1 cellular context compared by ENCODE assay signal in the genomic region with DNA sequence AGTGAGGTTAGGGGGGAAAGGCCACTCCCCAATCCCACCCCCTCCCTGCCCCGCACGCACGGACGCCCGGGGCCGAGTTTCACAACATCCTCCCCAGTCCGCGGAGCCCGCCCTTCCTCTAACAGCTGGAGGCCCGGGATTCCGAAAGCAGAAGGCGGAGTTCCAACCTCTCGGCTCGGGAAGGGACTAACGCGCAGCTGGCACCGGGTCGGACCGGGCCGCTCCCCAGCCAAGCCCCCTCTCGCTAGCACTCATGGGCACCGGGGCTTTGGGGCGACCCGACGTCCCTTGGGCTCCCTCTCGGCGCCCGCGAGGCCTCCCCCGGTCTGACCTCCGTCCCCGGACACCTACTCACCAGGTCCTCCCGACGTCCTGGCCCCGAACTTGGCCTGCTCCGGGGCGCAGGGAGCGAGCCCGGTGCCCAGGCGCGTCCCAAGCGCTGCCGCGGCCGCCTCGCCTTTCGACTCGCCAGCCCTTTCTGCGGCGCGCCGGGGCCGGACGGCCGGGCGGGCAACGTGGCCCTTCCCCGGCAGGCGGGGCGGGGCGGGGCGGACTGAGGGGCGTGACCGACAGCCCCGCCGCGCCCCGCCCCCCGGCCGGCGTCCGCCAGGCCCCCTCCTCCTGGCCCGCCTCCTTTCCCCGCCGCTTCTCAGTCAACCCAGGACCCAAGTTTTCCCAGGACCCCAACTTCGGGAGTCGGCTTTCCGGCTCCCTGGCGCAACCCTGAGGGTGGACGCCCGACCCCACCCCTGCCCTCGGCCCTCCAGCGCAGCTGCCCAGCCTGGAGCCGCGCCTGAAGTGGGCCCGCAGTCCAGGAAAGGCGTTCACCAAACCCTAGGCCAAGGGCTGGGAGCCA.
TF ChIP-seq lines count a peak whose summit lies in the region.

A gene (minus strand): TSS at position 482 of the 856 bp plus-strand sequence. CDS start 9,835 bp downstream, outside the sequence.

TF ChIP-seq in K562, 482 proteins besides CTCF, POLR2A, EP300 and RAD21 (continued from another document and continues in another):
- TF ChIP-seq, protein P1, sequence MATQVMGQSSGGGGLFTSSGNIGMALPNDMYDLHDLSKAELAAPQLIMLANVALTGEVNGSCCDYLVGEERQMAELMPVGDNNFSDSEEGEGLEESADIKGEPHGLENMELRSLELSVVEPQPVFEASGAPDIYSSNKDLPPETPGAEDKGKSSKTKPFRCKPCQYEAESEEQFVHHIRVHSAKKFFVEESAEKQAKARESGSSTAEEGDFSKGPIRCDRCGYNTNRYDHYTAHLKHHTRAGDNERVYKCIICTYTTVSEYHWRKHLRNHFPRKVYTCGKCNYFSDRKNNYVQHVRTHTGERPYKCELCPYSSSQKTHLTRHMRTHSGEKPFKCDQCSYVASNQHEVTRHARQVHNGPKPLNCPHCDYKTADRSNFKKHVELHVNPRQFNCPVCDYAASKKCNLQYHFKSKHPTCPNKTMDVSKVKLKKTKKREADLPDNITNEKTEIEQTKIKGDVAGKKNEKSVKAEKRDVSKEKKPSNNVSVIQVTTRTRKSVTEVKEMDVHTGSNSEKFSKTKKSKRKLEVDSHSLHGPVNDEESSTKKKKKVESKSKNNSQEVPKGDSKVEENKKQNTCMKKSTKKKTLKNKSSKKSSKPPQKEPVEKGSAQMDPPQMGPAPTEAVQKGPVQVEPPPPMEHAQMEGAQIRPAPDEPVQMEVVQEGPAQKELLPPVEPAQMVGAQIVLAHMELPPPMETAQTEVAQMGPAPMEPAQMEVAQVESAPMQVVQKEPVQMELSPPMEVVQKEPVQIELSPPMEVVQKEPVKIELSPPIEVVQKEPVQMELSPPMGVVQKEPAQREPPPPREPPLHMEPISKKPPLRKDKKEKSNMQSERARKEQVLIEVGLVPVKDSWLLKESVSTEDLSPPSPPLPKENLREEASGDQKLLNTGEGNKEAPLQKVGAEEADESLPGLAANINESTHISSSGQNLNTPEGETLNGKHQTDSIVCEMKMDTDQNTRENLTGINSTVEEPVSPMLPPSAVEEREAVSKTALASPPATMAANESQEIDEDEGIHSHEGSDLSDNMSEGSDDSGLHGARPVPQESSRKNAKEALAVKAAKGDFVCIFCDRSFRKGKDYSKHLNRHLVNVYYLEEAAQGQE (CRISPR knock-in tag; IDR thresholded peaks at IDR 0.05; ENCODE audit: low read depth) = 0 out of 2 replicates have a peak, but pooled peaks have one; percentile 62
- TF ChIP-seq, protein P2, sequence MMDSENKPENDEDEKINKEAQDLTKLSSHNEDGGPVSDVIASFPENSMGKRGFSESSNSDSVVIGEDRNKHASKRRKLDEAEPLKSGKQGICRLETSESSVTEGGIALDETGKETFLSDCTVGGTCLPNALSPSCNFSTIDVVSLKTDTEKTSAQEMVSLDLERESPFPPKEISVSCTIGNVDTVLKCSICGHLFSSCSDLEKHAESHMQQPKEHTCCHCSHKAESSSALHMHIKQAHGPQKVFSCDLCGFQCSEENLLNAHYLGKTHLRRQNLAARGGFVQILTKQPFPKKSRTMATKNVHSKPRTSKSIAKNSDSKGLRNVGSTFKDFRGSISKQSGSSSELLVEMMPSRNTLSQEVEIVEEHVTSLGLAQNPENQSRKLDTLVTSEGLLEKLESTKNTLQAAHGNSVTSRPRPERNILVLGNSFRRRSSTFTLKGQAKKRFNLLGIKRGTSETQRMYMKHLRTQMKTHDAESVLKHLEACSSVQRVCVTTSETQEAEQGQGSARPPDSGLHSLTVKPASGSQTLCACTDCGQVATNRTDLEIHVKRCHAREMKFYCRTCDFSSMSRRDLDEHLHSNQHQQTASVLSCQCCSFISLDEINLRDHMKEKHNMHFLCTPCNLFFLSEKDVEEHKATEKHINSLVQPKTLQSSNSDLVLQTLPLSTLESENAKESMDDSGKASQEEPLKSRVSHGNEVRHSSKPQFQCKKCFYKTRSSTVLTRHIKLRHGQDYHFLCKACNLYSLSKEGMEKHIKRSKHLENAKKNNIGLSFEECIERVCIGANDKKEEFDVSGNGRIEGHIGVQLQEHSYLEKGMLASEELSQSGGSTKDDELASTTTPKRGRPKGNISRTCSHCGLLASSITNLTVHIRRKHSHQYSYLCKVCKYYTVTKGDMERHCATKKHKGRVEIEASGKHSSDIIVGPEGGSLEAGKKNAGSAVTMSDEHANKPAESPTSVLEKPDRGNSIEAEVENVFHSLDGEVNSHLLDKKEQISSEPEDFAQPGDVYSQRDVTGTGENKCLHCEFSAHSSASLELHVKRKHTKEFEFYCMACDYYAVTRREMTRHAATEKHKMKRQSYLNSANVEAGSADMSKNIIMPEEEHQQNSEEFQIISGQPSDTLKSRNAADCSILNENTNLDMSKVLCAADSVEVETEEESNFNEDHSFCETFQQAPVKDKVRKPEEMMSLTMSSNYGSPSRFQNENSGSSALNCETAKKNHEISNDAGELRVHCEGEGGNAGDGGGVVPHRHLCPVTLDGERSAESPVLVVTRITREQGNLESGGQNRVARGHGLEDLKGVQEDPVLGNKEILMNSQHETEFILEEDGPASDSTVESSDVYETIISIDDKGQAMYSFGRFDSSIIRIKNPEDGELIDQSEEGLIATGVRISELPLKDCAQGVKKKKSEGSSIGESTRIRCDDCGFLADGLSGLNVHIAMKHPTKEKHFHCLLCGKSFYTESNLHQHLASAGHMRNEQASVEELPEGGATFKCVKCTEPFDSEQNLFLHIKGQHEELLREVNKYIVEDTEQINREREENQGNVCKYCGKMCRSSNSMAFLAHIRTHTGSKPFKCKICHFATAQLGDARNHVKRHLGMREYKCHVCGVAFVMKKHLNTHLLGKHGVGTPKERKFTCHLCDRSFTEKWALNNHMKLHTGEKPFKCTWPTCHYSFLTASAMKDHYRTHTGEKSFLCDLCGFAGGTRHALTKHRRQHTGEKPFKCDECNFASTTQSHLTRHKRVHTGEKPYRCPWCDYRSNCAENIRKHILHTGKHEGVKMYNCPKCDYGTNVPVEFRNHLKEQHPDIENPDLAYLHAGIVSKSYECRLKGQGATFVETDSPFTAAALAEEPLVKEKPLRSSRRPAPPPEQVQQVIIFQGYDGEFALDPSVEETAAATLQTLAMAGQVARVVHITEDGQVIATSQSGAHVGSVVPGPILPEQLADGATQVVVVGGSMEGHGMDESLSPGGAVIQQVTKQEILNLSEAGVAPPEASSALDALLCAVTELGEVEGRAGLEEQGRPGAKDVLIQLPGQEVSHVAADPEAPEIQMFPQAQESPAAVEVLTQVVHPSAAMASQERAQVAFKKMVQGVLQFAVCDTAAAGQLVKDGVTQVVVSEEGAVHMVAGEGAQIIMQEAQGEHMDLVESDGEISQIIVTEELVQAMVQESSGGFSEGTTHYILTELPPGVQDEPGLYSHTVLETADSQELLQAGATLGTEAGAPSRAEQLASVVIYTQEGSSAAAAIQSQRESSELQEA (IDR thresholded peaks at IDR 0.05; ENCODE audit: low read depth) = no peak
- no peak for TF ChIP-seq ZC3H8 (IDR thresholded peaks at IDR 0.05)
- TF ChIP-seq ASH1L (IDR thresholded peaks at IDR 0.05; ENCODE audit: borderline replicate concordance, low read depth, partially characterized antibody) = no peak
- TF ChIP-seq ZNF436 (CRISPR knock-in tag; IDR thresholded peaks at IDR 0.05) = peak; percentile 50; the same call in 1 of the 2 replicates
- TF ChIP-seq HNRNPL (IDR thresholded peaks at IDR 0.05; ENCODE audit: low read depth, low read length) = no peak
- no peak for TF ChIP-seq ZNF316 (IDR thresholded peaks at IDR 0.05)
- TF ChIP-seq FOXM1 (IDR thresholded peaks at IDR 0.05; ENCODE audit: low read depth) = no peak
- no peak for TF ChIP-seq FOXM1 (CRISPR knock-in tag; IDR thresholded peaks at IDR 0.05; ENCODE audit: low read depth)
- 0 out of 2 replicates have a peak, but pooled peaks have one; percentile 15 for TF ChIP-seq HIVEP1 (CRISPR knock-in tag; IDR thresholded peaks at IDR 0.05)
- TF ChIP-seq SRSF7 (optimal IDR thresholded peaks at IDR 0.05; ENCODE audit: low read depth, low read length) = no peak
- peak; percentile 87 for TF ChIP-seq SAP30 (IDR thresholded peaks at IDR 0.05; ENCODE audit: borderline replicate concordance, insufficient read depth, low read depth, low read length, poor library complexity, severe bottlenecking)
- no peak for TF ChIP-seq NFIX (CRISPR knock-in tag; IDR thresholded peaks at IDR 0.05; ENCODE audit: low read depth)
- TF ChIP-seq, protein P3, sequence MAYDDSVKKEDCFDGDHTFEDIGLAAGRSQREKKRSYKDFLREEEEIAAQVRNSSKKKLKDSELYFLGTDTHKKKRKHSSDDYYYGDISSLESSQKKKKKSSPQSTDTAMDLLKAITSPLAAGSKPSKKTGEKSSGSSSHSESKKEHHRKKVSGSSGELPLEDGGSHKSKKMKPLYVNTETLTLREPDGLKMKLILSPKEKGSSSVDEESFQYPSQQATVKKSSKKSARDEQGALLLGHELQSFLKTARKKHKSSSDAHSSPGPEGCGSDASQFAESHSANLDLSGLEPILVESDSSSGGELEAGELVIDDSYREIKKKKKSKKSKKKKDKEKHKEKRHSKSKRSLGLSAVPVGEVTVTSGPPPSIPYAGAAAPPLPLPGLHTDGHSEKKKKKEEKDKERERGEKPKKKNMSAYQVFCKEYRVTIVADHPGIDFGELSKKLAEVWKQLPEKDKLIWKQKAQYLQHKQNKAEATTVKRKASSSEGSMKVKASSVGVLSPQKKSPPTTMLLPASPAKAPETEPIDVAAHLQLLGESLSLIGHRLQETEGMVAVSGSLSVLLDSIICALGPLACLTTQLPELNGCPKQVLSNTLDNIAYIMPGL (CRISPR knock-in tag; IDR thresholded peaks at IDR 0.05) = no peak
- peak; percentile 86; the same call in 1 of the 2 replicates for TF ChIP-seq KDM2B (CRISPR knock-in tag; IDR thresholded peaks at IDR 0.05)
- no peak for TF ChIP-seq STAT5B (CRISPR knock-in tag; IDR thresholded peaks at IDR 0.05)
- TF ChIP-seq, protein P4, sequence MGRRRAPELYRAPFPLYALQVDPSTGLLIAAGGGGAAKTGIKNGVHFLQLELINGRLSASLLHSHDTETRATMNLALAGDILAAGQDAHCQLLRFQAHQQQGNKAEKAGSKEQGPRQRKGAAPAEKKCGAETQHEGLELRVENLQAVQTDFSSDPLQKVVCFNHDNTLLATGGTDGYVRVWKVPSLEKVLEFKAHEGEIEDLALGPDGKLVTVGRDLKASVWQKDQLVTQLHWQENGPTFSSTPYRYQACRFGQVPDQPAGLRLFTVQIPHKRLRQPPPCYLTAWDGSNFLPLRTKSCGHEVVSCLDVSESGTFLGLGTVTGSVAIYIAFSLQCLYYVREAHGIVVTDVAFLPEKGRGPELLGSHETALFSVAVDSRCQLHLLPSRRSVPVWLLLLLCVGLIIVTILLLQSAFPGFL (CRISPR knock-in tag; IDR thresholded peaks at IDR 0.05) = no peak
- no peak for TF ChIP-seq CSDE1 (IDR thresholded peaks at IDR 0.05)
- no peak for TF ChIP-seq KLF1 (tag; IDR thresholded peaks at IDR 0.05)
- TF ChIP-seq ZNF146 (CRISPR knock-in tag; IDR thresholded peaks at IDR 0.05; ENCODE audit: unreplicated experiment) = no peak
- TF ChIP-seq TBP (optimal IDR thresholded peaks at IDR 0.05; ENCODE audit: low read depth, low read length) = peak; percentile 83
- no peak for TF ChIP-seq KAT8 (IDR thresholded peaks at IDR 0.05; ENCODE audit: low read depth)
- TF ChIP-seq SREBF1 (IDR thresholded peaks at IDR 0.05; ENCODE audit: borderline replicate concordance, low read depth, low read length) = no peak
- TF ChIP-seq ELF2 (CRISPR knock-in tag; IDR thresholded peaks at IDR 0.05) = no peak
- TF ChIP-seq, protein P5, sequence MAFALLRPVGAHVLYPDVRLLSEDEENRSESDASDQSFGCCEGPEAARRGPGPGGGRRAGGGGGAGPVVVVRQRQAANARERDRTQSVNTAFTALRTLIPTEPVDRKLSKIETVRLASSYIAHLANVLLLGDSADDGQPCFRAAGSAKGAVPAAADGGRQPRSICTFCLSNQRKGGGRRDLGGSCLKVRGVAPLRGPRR (CRISPR knock-in tag; IDR thresholded peaks at IDR 0.05) = no peak
- TF ChIP-seq RCOR1 (IDR thresholded peaks at IDR 0.05; ENCODE audit: borderline replicate concordance in 1 of 2, low read depth in 2 of 2, low read length in 2 of 2) = no peak
- peak; percentile 44 for TF ChIP-seq PHF20 (IDR thresholded peaks at IDR 0.05; ENCODE audit: partially characterized antibody)
- 0 out of 2 replicates have a peak, but pooled peaks have one; percentile 19 for TF ChIP-seq ZNF174 (CRISPR knock-in tag; IDR thresholded peaks at IDR 0.05)
- TF ChIP-seq COPS2 (conservative IDR thresholded peaks at IDR 0.05) = no peak
- TF ChIP-seq KLF6 (CRISPR knock-in tag; IDR thresholded peaks at IDR 0.05; ENCODE audit: borderline replicate concordance) = no peak
- TF ChIP-seq, protein P6, sequence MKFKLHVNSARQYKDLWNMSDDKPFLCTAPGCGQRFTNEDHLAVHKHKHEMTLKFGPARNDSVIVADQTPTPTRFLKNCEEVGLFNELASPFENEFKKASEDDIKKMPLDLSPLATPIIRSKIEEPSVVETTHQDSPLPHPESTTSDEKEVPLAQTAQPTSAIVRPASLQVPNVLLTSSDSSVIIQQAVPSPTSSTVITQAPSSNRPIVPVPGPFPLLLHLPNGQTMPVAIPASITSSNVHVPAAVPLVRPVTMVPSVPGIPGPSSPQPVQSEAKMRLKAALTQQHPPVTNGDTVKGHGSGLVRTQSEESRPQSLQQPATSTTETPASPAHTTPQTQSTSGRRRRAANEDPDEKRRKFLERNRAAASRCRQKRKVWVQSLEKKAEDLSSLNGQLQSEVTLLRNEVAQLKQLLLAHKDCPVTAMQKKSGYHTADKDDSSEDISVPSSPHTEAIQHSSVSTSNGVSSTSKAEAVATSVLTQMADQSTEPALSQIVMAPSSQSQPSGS (CRISPR knock-in tag; IDR thresholded peaks at IDR 0.05) = no peak
- peak; percentile 69 for TF ChIP-seq KDM5B (IDR thresholded peaks at IDR 0.05; ENCODE audit: insufficient replicate concordance, low read depth, low read length)
- no peak for TF ChIP-seq FOXJ3 (CRISPR knock-in tag; IDR thresholded peaks at IDR 0.05)
- TF ChIP-seq, protein P7, sequence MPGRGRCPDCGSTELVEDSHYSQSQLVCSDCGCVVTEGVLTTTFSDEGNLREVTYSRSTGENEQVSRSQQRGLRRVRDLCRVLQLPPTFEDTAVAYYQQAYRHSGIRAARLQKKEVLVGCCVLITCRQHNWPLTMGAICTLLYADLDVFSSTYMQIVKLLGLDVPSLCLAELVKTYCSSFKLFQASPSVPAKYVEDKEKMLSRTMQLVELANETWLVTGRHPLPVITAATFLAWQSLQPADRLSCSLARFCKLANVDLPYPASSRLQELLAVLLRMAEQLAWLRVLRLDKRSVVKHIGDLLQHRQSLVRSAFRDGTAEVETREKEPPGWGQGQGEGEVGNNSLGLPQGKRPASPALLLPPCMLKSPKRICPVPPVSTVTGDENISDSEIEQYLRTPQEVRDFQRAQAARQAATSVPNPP (IDR thresholded peaks at IDR 0.05; ENCODE audit: borderline replicate concordance, insufficient read depth, insufficient read length) = no peak
- TF ChIP-seq BACH1 (tag; IDR thresholded peaks at IDR 0.05) = no peak
- TF ChIP-seq SIX5 (IDR thresholded peaks at IDR 0.05; ENCODE audit: borderline replicate concordance in 1 of 2, insufficient read depth in 1 of 2, low read depth in 1 of 2, low read length in 2 of 2) = no peak
- TF ChIP-seq HEY1 (CRISPR knock-in tag; IDR thresholded peaks at IDR 0.05; ENCODE audit: borderline replicate concordance) = no peak
- no peak for TF ChIP-seq ZNF41 (CRISPR knock-in tag; conservative IDR thresholded peaks at IDR 0.05)
- no peak for TF ChIP-seq ARNT (IDR thresholded peaks at IDR 0.05)
- no peak for TF ChIP-seq EZH2 (IDR thresholded peaks at IDR 0.05; ENCODE audit: borderline replicate concordance, low read depth, low read length)
- TF ChIP-seq CBX8 (IDR thresholded peaks at IDR 0.05; ENCODE audit: borderline replicate concordance, extremely low read depth, low read depth, low read length, poor library complexity, severe bottlenecking) = no peak
- TF ChIP-seq ZEB2 (IDR thresholded peaks at IDR 0.05) = no peak
- TF ChIP-seq TRIM24 (IDR thresholded peaks at IDR 0.05) = 0 out of 4 replicates have a peak, but pooled peaks of 1 of the 2 experiments have one; percentile 10
- TF ChIP-seq ZNF133 (CRISPR knock-in tag; IDR thresholded peaks at IDR 0.05) = no peak
- peak; percentile 19; the same call in 1 of the 2 replicates for TF ChIP-seq OTX1 (CRISPR knock-in tag; IDR thresholded peaks at IDR 0.05)
- TF ChIP-seq ZSCAN32 (CRISPR knock-in tag; IDR thresholded peaks at IDR 0.05) = no peak
- no peak for TF ChIP-seq HNRNPH1 (optimal IDR thresholded peaks at IDR 0.05; ENCODE audit: low read depth, low read length)
